In genomic region chr12:46150735-46151134, GRCh38 we compare ENCODE assay signal across 9 cellular contexts.
"Had no signal": no experiment of that assay in that cellular context is flagged by ENCODE, and none has a peak within 500 bp of the region (broad histone marks: within the 10 kb centered on the region; RNA-seq: fewer than 3 reads in every experiment).

No MANE protein-coding gene starts in this region.

- H3K9me3 ChIP-seq: tibial artery had no signal

- H3K4me3 Mint-ChIP-seq: activated naive CD8-positive, alpha-beta T cell; T-helper 1 cell treated with Interleukin-12 subunit alpha and Interleukin-12 subunit beta and Interleukin-4 antibody, amounts not matched to agents 30 μg/mL and 1 μg/mL, for 36 hours had no signal

- H3K27ac Mint-ChIP-seq: activated naive CD8-positive, alpha-beta T cell; T-helper 1 cell treated with Interleukin-12 subunit alpha and Interleukin-12 subunit beta and Interleukin-4 antibody, amounts not matched to agents 30 μg/mL and 1 μg/mL, for 36 hours had no signal

- H3K4me3 ChIP-seq: heart left ventricle, tibial artery had no signal

- H3K36me3 ChIP-seq: heart left ventricle, tibial artery had no signal

- H3K27ac ChIP-seq: heart left ventricle, tibial artery had no signal

- DNase-seq: aorta; foreskin melanocyte; heart left ventricle; mammary epithelial cell; stimulated activated CD4-positive, alpha-beta T cell treated with anti-CD3 and anti-CD28 coated beads, Interleukin-4, amount 100 ng/mL, for 4 hours; tibial artery had no signal

- H3K9me3 Mint-ChIP-seq: T-helper 1 cell treated with Interleukin-12 subunit alpha and Interleukin-12 subunit beta and Interleukin-4 antibody, amounts not matched to agents 30 μg/mL and 1 μg/mL, for 36 hours had no signal

- ATAC-seq: activated CD4-positive, CD25-positive, alpha-beta regulatory T cell treated with anti-CD3 and anti-CD28 coated beads, Interleukin-2, amount 50 U/mL, for 24 hours; heart left ventricle had no signal
